In genomic region chr10:33016988-33017387, GRCh38 we compare ENCODE assay signal across 40 cellular contexts.
"Had no signal": no experiment of that assay in that cellular context is flagged by ENCODE, and none has a peak within 500 bp of the region (broad histone marks: within the 10 kb centered on the region; RNA-seq: fewer than 3 reads in every experiment).

No MANE protein-coding gene starts in this region.

- H3K27ac ChIP-seq: ascending aorta, cardiac muscle cell, WERI-Rb-1 had no signal

- H3K4me1 ChIP-seq: ascending aorta had no signal

- H3K9me3 Mint-ChIP-seq: activated CD4-positive, alpha-beta memory T cell treated with anti-CD3 and anti-CD28 coated beads, Interleukin-2, amount 10 ng/mL, durations not matched to agents 7 days and 5 days; activated naive CD4-positive, alpha-beta T cell treated with anti-CD3 and anti-CD28 coated beads, Interleukin-2, amount 10 ng/mL, durations not matched to agents 7 days and 5 days; activated naive CD4-positive, alpha-beta T cell treated with anti-CD3 and anti-CD28 coated beads, Interleukin-2, amount 50 U/mL, for 24 hours; activated naive CD8-positive, alpha-beta T cell treated with anti-CD3 and anti-CD28 coated beads, Interleukin-2, amount 10 ng/mL, durations not matched to agents 7 days and 5 days; activated naive CD8-positive, alpha-beta T cell treated with anti-CD3 and anti-CD28 coated beads, Interleukin-2, amount 50 U/mL, for 24 hours; activated T-cell treated with anti-CD3 and anti-CD28 coated beads, Interleukin-2, amount 50 U/mL, for 24 hours; activated T-helper 2 cell treated with anti-CD3 and anti-CD28 coated beads, Interferon-gamma antibody, Interleukin-2, Interleukin-4, amounts not matched to agents 10 μg/mL and 5 μg/mL and 100 μg/mL, durations not matched to agents 14 hours and 24 hours and 36 hours; central memory CD8-positive, alpha-beta T cell; T-helper 1 cell treated with Interleukin-12 subunit alpha and Interleukin-12 subunit beta and Interleukin-4 antibody, amounts not matched to agents 30 μg/mL and 1 μg/mL, for 36 hours; T-helper 2 cell treated with Interferon-gamma antibody and Interleukin-4, amounts not matched to agents 5 μg/mL and 100 μg/mL, for 36 hours had no signal

- FAIRE-seq: bronchial epithelial cell, TTC549 had no signal

- DNase-seq: activated CD4-positive, alpha-beta memory T cell treated with anti-CD3 and anti-CD28 coated beads, Interleukin-2, amount 10 ng/mL, durations not matched to agents 7 days and 5 days; activated CD4-positive, alpha-beta T cell treated with anti-CD3 and anti-CD28 coated beads for 1 hour; activated CD4-positive, alpha-beta T cell treated with anti-CD3 and anti-CD28 coated beads for 36 hours; activated CD4-positive, alpha-beta T cell treated with anti-CD3 and anti-CD28 coated beads for 48 hours; activated CD4-positive, alpha-beta T cell treated with anti-CD3 and anti-CD28 coated beads, Interleukin-2, amount 10 ng/mL, durations not matched to agents 7 days and 5 days; activated CD4-positive, alpha-beta T cell treated with anti-CD3 and anti-CD28 coated beads, Interleukin-2, amount 50 U/mL, for 48 hours; activated CD4-positive, CD25-positive, alpha-beta regulatory T cell; activated CD8-positive, alpha-beta memory T cell treated with anti-CD3 and anti-CD28 coated beads for 24 hours; activated CD8-positive, alpha-beta memory T cell treated with anti-CD3 and anti-CD28 coated beads, Interleukin-2, amount 10 ng/mL, durations not matched to agents 7 days and 5 days; activated CD8-positive, alpha-beta memory T cell treated with anti-CD3 and anti-CD28 coated beads, Interleukin-2, amount 50 U/mL, for 48 hours; activated CD8-positive, alpha-beta T cell treated with anti-CD3 and anti-CD28 coated beads, Interleukin-2, amount 10 ng/mL, durations not matched to agents 7 days and 5 days; activated effector memory CD4-positive, alpha-beta T cell treated with Interleukin-2 at 50 U/mL for 16 hours; activated gamma-delta T cell; activated naive CD4-positive, alpha-beta T cell treated with anti-CD3 and anti-CD28 coated beads, Interleukin-2, amount 10 ng/mL, durations not matched to agents 7 days and 5 days; activated naive CD4-positive, alpha-beta T cell treated with Interleukin-2 at 50 U/mL for 16 hours; activated naive CD8-positive, alpha-beta T cell treated with anti-CD3 and anti-CD28 coated beads, Interleukin-2, amount 10 ng/mL, durations not matched to agents 7 days and 5 days; activated naive CD8-positive, alpha-beta T cell treated with anti-CD3 and anti-CD28 coated beads, Interleukin-2, amount 50 U/mL, for 24 hours; activated T-cell treated with anti-CD3 and anti-CD28 coated beads, Interleukin-2, amount 50 U/mL, for 24 hours; activated T-cell treated with anti-CD3 and anti-CD28 coated beads, Interleukin-2, amount 50 U/mL, for 48 hours; amygdala; anterior cingulate cortex; caudate nucleus; cerebellar nuclear complex; T-helper 1 cell; T-helper 2 cell; T-helper 9 cell; WERI-Rb-1 had no signal

- ATAC-seq: activated CD4-positive, alpha-beta T cell treated with anti-CD3 and anti-CD28 coated beads for 36 hours; activated CD4-positive, CD25-positive, alpha-beta regulatory T cell treated with anti-CD3 and anti-CD28 coated beads, Interleukin-2, amount 50 U/mL, for 24 hours; activated CD8-positive, alpha-beta memory T cell treated with anti-CD3 and anti-CD28 coated beads, Interleukin-2, amount 10 ng/mL, durations not matched to agents 7 days and 5 days; activated CD8-positive, alpha-beta T cell treated with anti-CD3 and anti-CD28 coated beads, Interleukin-2, amount 10 ng/mL, durations not matched to agents 7 days and 5 days; activated naive CD8-positive, alpha-beta T cell treated with anti-CD3 and anti-CD28 coated beads, Interleukin-2, amount 50 U/mL, for 24 hours; WTC11 had no signal

- H3K4me1 Mint-ChIP-seq: activated CD4-positive, alpha-beta T cell treated with anti-CD3 and anti-CD28 coated beads for 36 hours; activated CD8-positive, alpha-beta memory T cell treated with anti-CD3 and anti-CD28 coated beads, Interleukin-2, amount 10 ng/mL, durations not matched to agents 7 days and 5 days; activated naive CD4-positive, alpha-beta T cell treated with anti-CD3 and anti-CD28 coated beads, Interleukin-2, amount 10 ng/mL, durations not matched to agents 7 days and 5 days; activated naive CD4-positive, alpha-beta T cell treated with anti-CD3 and anti-CD28 coated beads, Interleukin-2, amount 50 U/mL, for 24 hours; activated naive CD8-positive, alpha-beta T cell treated with anti-CD3 and anti-CD28 coated beads, Interleukin-2, amount 10 ng/mL, durations not matched to agents 7 days and 5 days; activated naive CD8-positive, alpha-beta T cell treated with anti-CD3 and anti-CD28 coated beads, Interleukin-2, amount 50 U/mL, for 24 hours had no signal

- H3K36me3 ChIP-seq: ascending aorta, cardiac muscle cell, WERI-Rb-1 had no signal

- H3K27ac Mint-ChIP-seq: activated CD4-positive, alpha-beta memory T cell treated with anti-CD3 and anti-CD28 coated beads, Interleukin-2, amount 10 ng/mL, durations not matched to agents 7 days and 5 days; activated CD4-positive, alpha-beta T cell treated with anti-CD3 and anti-CD28 coated beads for 36 hours; activated CD4-positive, alpha-beta T cell treated with anti-CD3 and anti-CD28 coated beads, Interleukin-2, amount 10 ng/mL, durations not matched to agents 7 days and 5 days; activated CD8-positive, alpha-beta memory T cell treated with anti-CD3 and anti-CD28 coated beads, Interleukin-2, amount 10 ng/mL, durations not matched to agents 7 days and 5 days; activated CD8-positive, alpha-beta T cell treated with anti-CD3 and anti-CD28 coated beads, Interleukin-2, amount 10 ng/mL, durations not matched to agents 7 days and 5 days; activated naive CD4-positive, alpha-beta T cell treated with anti-CD3 and anti-CD28 coated beads, Interleukin-2, amount 10 ng/mL, durations not matched to agents 7 days and 5 days; activated naive CD4-positive, alpha-beta T cell treated with anti-CD3 and anti-CD28 coated beads, Interleukin-2, amount 50 U/mL, for 24 hours; activated naive CD8-positive, alpha-beta T cell; activated naive CD8-positive, alpha-beta T cell treated with anti-CD3 and anti-CD28 coated beads, Interleukin-2, amount 10 ng/mL, durations not matched to agents 7 days and 5 days; activated naive CD8-positive, alpha-beta T cell treated with anti-CD3 and anti-CD28 coated beads, Interleukin-2, amount 50 U/mL, for 24 hours; activated T-cell treated with anti-CD3 and anti-CD28 coated beads, Interleukin-2, amount 50 U/mL, for 24 hours; activated T-helper 2 cell treated with anti-CD3 and anti-CD28 coated beads, Interferon-gamma antibody, Interleukin-2, Interleukin-4, amounts not matched to agents 10 μg/mL and 5 μg/mL and 100 μg/mL, durations not matched to agents 14 hours and 24 hours and 36 hours; brain; T-helper 1 cell treated with Interleukin-12 subunit alpha and Interleukin-12 subunit beta and Interleukin-4 antibody, amounts not matched to agents 30 μg/mL and 1 μg/mL, for 36 hours; T-helper 2 cell treated with Interferon-gamma antibody and Interleukin-4, amounts not matched to agents 5 μg/mL and 100 μg/mL, for 36 hours; WTC11 had no signal

- H3K9me3 ChIP-seq: ascending aorta had no signal

- H3K27me3 ChIP-seq: ascending aorta, cardiac muscle cell had no signal

- H3K4me3 ChIP-seq: ascending aorta, cardiac muscle cell had no signal

- H3K27me3 Mint-ChIP-seq: activated CD4-positive, alpha-beta memory T cell treated with anti-CD3 and anti-CD28 coated beads, Interleukin-2, amount 10 ng/mL, durations not matched to agents 7 days and 5 days; activated CD4-positive, alpha-beta T cell treated with anti-CD3 and anti-CD28 coated beads for 36 hours; activated CD8-positive, alpha-beta memory T cell treated with anti-CD3 and anti-CD28 coated beads, Interleukin-2, amount 10 ng/mL, durations not matched to agents 7 days and 5 days; activated naive CD4-positive, alpha-beta T cell treated with anti-CD3 and anti-CD28 coated beads, Interleukin-2, amount 10 ng/mL, durations not matched to agents 7 days and 5 days; activated naive CD4-positive, alpha-beta T cell treated with anti-CD3 and anti-CD28 coated beads, Interleukin-2, amount 50 U/mL, for 24 hours; activated naive CD8-positive, alpha-beta T cell; activated naive CD8-positive, alpha-beta T cell treated with anti-CD3 and anti-CD28 coated beads, Interleukin-2, amount 10 ng/mL, durations not matched to agents 7 days and 5 days; activated naive CD8-positive, alpha-beta T cell treated with anti-CD3 and anti-CD28 coated beads, Interleukin-2, amount 50 U/mL, for 24 hours; activated T-cell treated with anti-CD3 and anti-CD28 coated beads, Interleukin-2, amount 50 U/mL, for 24 hours; brain; central memory CD8-positive, alpha-beta T cell had no signal

- H3K36me3 Mint-ChIP-seq: activated naive CD4-positive, alpha-beta T cell treated with anti-CD3 and anti-CD28 coated beads, Interleukin-2, amount 10 ng/mL, durations not matched to agents 7 days and 5 days; activated naive CD4-positive, alpha-beta T cell treated with anti-CD3 and anti-CD28 coated beads, Interleukin-2, amount 50 U/mL, for 24 hours; activated naive CD8-positive, alpha-beta T cell; activated naive CD8-positive, alpha-beta T cell treated with anti-CD3 and anti-CD28 coated beads, Interleukin-2, amount 10 ng/mL, durations not matched to agents 7 days and 5 days; brain; WTC11 had no signal

- H3K4me3 Mint-ChIP-seq: activated CD4-positive, alpha-beta memory T cell treated with anti-CD3 and anti-CD28 coated beads, Interleukin-2, amount 10 ng/mL, durations not matched to agents 7 days and 5 days; activated CD4-positive, alpha-beta T cell treated with anti-CD3 and anti-CD28 coated beads for 36 hours; activated CD4-positive, alpha-beta T cell treated with anti-CD3 and anti-CD28 coated beads, Interleukin-2, amount 10 ng/mL, durations not matched to agents 7 days and 5 days; activated CD8-positive, alpha-beta memory T cell treated with anti-CD3 and anti-CD28 coated beads, Interleukin-2, amount 10 ng/mL, durations not matched to agents 7 days and 5 days; activated CD8-positive, alpha-beta T cell treated with anti-CD3 and anti-CD28 coated beads, Interleukin-2, amount 10 ng/mL, durations not matched to agents 7 days and 5 days; activated naive CD4-positive, alpha-beta T cell treated with anti-CD3 and anti-CD28 coated beads, Interleukin-2, amount 10 ng/mL, durations not matched to agents 7 days and 5 days; activated naive CD4-positive, alpha-beta T cell treated with anti-CD3 and anti-CD28 coated beads, Interleukin-2, amount 50 U/mL, for 24 hours; activated naive CD8-positive, alpha-beta T cell; activated naive CD8-positive, alpha-beta T cell treated with anti-CD3 and anti-CD28 coated beads, Interleukin-2, amount 10 ng/mL, durations not matched to agents 7 days and 5 days; activated naive CD8-positive, alpha-beta T cell treated with anti-CD3 and anti-CD28 coated beads, Interleukin-2, amount 50 U/mL, for 24 hours; activated T-cell treated with anti-CD3 and anti-CD28 coated beads, Interleukin-2, amount 50 U/mL, for 24 hours; brain; central memory CD8-positive, alpha-beta T cell; T-helper 1 cell treated with Interleukin-12 subunit alpha and Interleukin-12 subunit beta and Interleukin-4 antibody, amounts not matched to agents 30 μg/mL and 1 μg/mL, for 36 hours; T-helper 2 cell treated with Interferon-gamma antibody and Interleukin-4, amounts not matched to agents 5 μg/mL and 100 μg/mL, for 36 hours; WTC11 had no signal
